18 cellular contexts compared by ENCODE assay signal in genomic region chr4:8412288-8412687, GRCh38. TPM values are rescaled to one million over a fixed set of nuclear protein-coding genes. Genes with fewer than 3 reads are reported as not detected.
DNase-seq lines count a peak whose midpoint lies in the region; ATAC-seq and TF ChIP-seq lines count a peak whose summit lies in the region.
"Had no signal": no experiment of that assay in that cellular context is flagged by ENCODE, and none has a peak within 500 bp of the region (broad histone marks: within the 10 kb centered on the region; RNA-seq: fewer than 3 reads in every experiment).

No MANE protein-coding gene starts in this region.

- H3K27ac Mint-ChIP-seq in natural killer cell treated with Interleukin-12 subunit alpha and Interleukin-12 subunit beta and Interleukin-15 and Interleukin-18, amount 100 ng/mL, for 72 hours: no peak overlapping the region
- H3K27ac Mint-ChIP-seq in natural killer cell (peak overlapping the region in 1 of 2 donors; percentile 72), endothelial cell (ENCODE audit: unreplicated experiment) (no peak overlapping the region)
- H3K27ac Mint-ChIP-seq: B cell, IgD-negative memory B cell had no signal

- no peaks in the 10 kb centered on the region for H3K9me3 Mint-ChIP-seq in natural killer cell treated with Interleukin-12 subunit alpha and Interleukin-12 subunit beta and Interleukin-15 and Interleukin-18, amount 100 ng/mL, for 72 hours
- H3K9me3 Mint-ChIP-seq in natural killer cell (no peaks in the 10 kb centered on the region), endothelial cell (ENCODE audit: unreplicated experiment) (no peaks in the 10 kb centered on the region)
- H3K9me3 Mint-ChIP-seq: CD4-positive, alpha-beta memory T cell; IgD-negative memory B cell had no signal

- H3K9me3 ChIP-seq in heart left ventricle: no peaks in the 10 kb centered on the region

- peaks cover 0 to 75% (median 48%) of the 10 kb centered on the region in 9 donors for H3K36me3 ChIP-seq in heart left ventricle

- CTCF ChIA-PET in RWPE1 (lab: Yijun Ruan, JAX): interaction anchor here (0.6 kb wide), 1 partner anchor 145 kb away, joined by 3 read pairs; no protein-coding TSS in a partner anchor

- H3K27me3 Mint-ChIP-seq in natural killer cell treated with Interleukin-12 subunit alpha and Interleukin-12 subunit beta and Interleukin-15 and Interleukin-18, amount 100 ng/mL, for 72 hours: no peaks in the 10 kb centered on the region
- no peaks in the 10 kb centered on the region for H3K27me3 Mint-ChIP-seq in natural killer cell (ENCODE audit: low read depth in 2 of 2)
- H3K27me3 Mint-ChIP-seq in endothelial cell (ENCODE audit: unreplicated experiment): peaks cover 13% of the 10 kb centered on the region
- H3K27me3 Mint-ChIP-seq: B cell; CD4-positive, alpha-beta memory T cell; IgD-negative memory B cell had no signal

- H3K27ac ChIP-seq in RWPE1: peak overlapping the region; percentile 57; the same call in 1 of the 2 replicates
- no peak overlapping the region for H3K27ac ChIP-seq in heart left ventricle
- H3K27ac ChIP-seq: C4-2B had no signal

- POLR2A ChIA-PET in RWPE1 (lab: Yijun Ruan, JAX; ENCODE audit: low non-redundant PET): no interaction called here

- H3K4me3 Mint-ChIP-seq in natural killer cell treated with Interleukin-12 subunit alpha and Interleukin-12 subunit beta and Interleukin-15 and Interleukin-18, amount 100 ng/mL, for 72 hours: peak overlapping the region; percentile 34
- no peak overlapping the region for H3K4me3 Mint-ChIP-seq in natural killer cell
- peak overlapping the region; percentile 17 for H3K4me3 Mint-ChIP-seq in endothelial cell (ENCODE audit: unreplicated experiment)
- H3K4me3 Mint-ChIP-seq: B cell; CD4-positive, alpha-beta memory T cell; IgD-negative memory B cell had no signal

- no peak for TF ChIP-seq CTCF in natural killer cell (IDR thresholded peaks at IDR 0.05)
- TF ChIP-seq CTCF in RWPE1 (conservative IDR thresholded peaks at IDR 0.05; ENCODE audit: low read depth): no peak
- TF ChIP-seq CTCF in endothelial cell (IDR thresholded peaks at IDR 0.05; ENCODE audit: unreplicated experiment): no peak
- TF ChIP-seq CTCF in heart left ventricle (IDR thresholded peaks at IDR 0.05): no peak

- intact Hi-C loops in natural killer cell (cut with micrococcal nuclease): no loop called here
- intact Hi-C loops in heart left ventricle (cut with DNase I): loop anchor here in 2 of 10 donors (5.0 to 10.0 kb wide), 2 partner anchors 235 to 237 kb away; no protein-coding TSS in a partner anchor

- H3K27me3 ChIP-seq in heart left ventricle: no peaks in the 10 kb centered on the region

- 93 to 97% (median 96%) methylated on average over 5 of the region's 5 CpGs for WGBS in heart left ventricle, 4 donors

- no peak for TF ChIP-seq POLR2A in heart left ventricle (IDR thresholded peaks at IDR 0.05)

- peaks cover 12% of the 10 kb centered on the region for H3K36me3 Mint-ChIP-seq in natural killer cell treated with Interleukin-12 subunit alpha and Interleukin-12 subunit beta and Interleukin-15 and Interleukin-18, amount 100 ng/mL, for 72 hours
- H3K36me3 Mint-ChIP-seq in natural killer cell (peaks cover 14% of the 10 kb centered on the region), endothelial cell (ENCODE audit: low read depth, unreplicated experiment) (peaks cover 44% of the 10 kb centered on the region)

- DNase-seq in natural killer cell treated with Interleukin-12 subunit alpha and Interleukin-12 subunit beta and Interleukin-15 and Interleukin-18, amount 100 ng/mL, for 72 hours (ENCODE audit: low spot score): peak; percentile 34
- no peak for DNase-seq in natural killer cell
- DNase-seq in RWPE1 (ENCODE audit: low spot score): no peak
- no peak for DNase-seq in endothelial cell (ENCODE audit: low spot score)
- no peak for DNase-seq in activated naive CD4-positive, alpha-beta T cell treated with Interleukin-2 at 50 U/mL for 16 hours
- DNase-seq in SIG-M5 (lab: John Stamatoyannopoulos, UW): no peak
- no peak for DNase-seq in heart left ventricle
- DNase-seq: CD4-positive, alpha-beta memory T cell; DMS153; DMS79; GDM1; GOT3; H7 had no signal

- no peak for ATAC-seq in natural killer cell treated with Interleukin-12 subunit alpha and Interleukin-12 subunit beta and Interleukin-15 and Interleukin-18, amount 100 ng/mL, for 72 hours
- ATAC-seq in natural killer cell: no peak
- no peak for ATAC-seq in heart left ventricle
- ATAC-seq: HCT116, HepG2 had no signal

- peaks cover 32 to 36% of the 10 kb centered on the region in 2 donors for H3K4me1 Mint-ChIP-seq in natural killer cell treated with Interleukin-12 subunit alpha and Interleukin-12 subunit beta and Interleukin-15 and Interleukin-18, amount 100 ng/mL, for 72 hours (ENCODE audit: low read depth in 2 of 2)
- H3K4me1 Mint-ChIP-seq in natural killer cell (peaks cover 22 to 45% of the 10 kb centered on the region in 2 donors), endothelial cell (ENCODE audit: unreplicated experiment) (peaks cover 3% of the 10 kb centered on the region)

- peaks cover 0 to 19% (median 10%) of the 10 kb centered on the region in 12 donors for H3K4me1 ChIP-seq in heart left ventricle

- H3K4me3 ChIP-seq in heart left ventricle: no peak overlapping the region

RNA-seq across cellular contexts. Expression of gene ACOX3, which starts 28.2 kb away (rescaled TPM):
- total RNA-seq in natural killer cell treated with Interleukin-12 subunit alpha and Interleukin-12 subunit beta and Interleukin-15 and Interleukin-18, amount 100 ng/mL, for 72 hours: 10 to 100 TPM; 19.9 to 22.2 TPM
- total RNA-seq in natural killer cell (10 to 100 TPM; 12.4 to 18.3 (median 15.4) TPM), endothelial cell (ENCODE audit: unreplicated experiment) (44.1 TPM), heart left ventricle (10 to 100 TPM; 18.8 to 51.6 (median 24.1) TPM)
- polyA plus RNA-seq in heart left ventricle: 10 to 100 TPM; 16.9 to 27.0 TPM

RNA-seq across cellular contexts. Expression of gene TRMT44, which starts 28.3 kb away (rescaled TPM):
- total RNA-seq in natural killer cell treated with Interleukin-12 subunit alpha and Interleukin-12 subunit beta and Interleukin-15 and Interleukin-18, amount 100 ng/mL, for 72 hours: 10 to 100 TPM; 23.8 to 57.1 TPM
- total RNA-seq in natural killer cell (10 to 100 TPM; 24.4 to 37.5 (median 34.3) TPM), endothelial cell (ENCODE audit: unreplicated experiment) (38.5 TPM), heart left ventricle (10 to 100 TPM in 1 of 9 donors, 1 to 10 TPM in 8; 7.6 to 11.7 (median 8.6) TPM)
- polyA plus RNA-seq in heart left ventricle: 1 to 10 TPM; 6.1 to 6.7 TPM
